Comparison of ENCODE assay signal across 8 cellular contexts in the genomic region with DNA sequence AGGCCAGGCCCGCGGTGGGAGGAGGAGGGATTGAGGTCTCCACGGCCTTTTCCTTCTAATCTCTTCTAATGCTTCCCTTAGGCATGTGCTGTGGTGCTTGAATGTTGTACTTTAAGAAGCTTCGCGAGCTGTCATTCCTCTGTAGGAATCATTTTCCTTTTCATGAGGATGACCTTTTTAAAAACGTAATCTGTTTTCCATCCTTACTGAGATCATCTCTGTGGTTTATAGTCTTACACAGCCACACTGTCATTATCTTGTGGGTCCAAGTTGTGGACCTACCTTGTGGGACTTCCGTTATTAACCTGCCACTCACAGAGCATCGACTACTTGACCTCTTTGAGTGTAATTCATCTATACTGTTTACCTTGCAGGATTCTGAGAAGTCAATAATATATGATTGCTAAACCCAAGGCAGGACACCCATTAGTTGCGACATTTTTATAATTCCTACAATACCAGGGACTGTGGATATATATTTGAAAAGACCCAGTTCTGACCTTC. TPM values are rescaled to one million over a fixed set of nuclear protein-coding genes. Genes with fewer than 3 reads are reported as not detected.
DNase-seq lines count a peak whose midpoint lies in the region; ATAC-seq and TF ChIP-seq lines count a peak whose summit lies in the region.

No MANE protein-coding gene starts in this region.

- H3K9me3 Mint-ChIP-seq in progenitor cell of endocrine pancreas (ENCODE audit: low read depth) = no peaks in the 10 kb centered on the region

- H3K4me3 Mint-ChIP-seq in progenitor cell of endocrine pancreas (ENCODE audit: low read depth) = peak overlapping the region; percentile 85

- H3K27ac Mint-ChIP-seq in progenitor cell of endocrine pancreas = peak overlapping the region; percentile 14

- H3K36me3 ChIP-seq in DOHH2 (ENCODE audit: control insufficient read depth, low read length) (peaks cover 48% of the 10 kb centered on the region), PC-3 (ENCODE audit: low read depth, low read length) (no peaks in the 10 kb centered on the region), esophagus muscularis mucosa (peaks cover 0 to 15% (median 6%) of the 10 kb centered on the region in 4 donors)

- H2AFZ ChIP-seq in PC-3 (ENCODE audit: low read length) = peak overlapping the region; percentile 95

- DNase-seq in PC-3 (no peak), esophagus muscularis mucosa (ENCODE audit: extremely low spot score) (no peak), progenitor cell of endocrine pancreas (ENCODE audit: low spot score, unreplicated experiment) (no peak), NCI-H146 (lab: John Stamatoyannopoulos, UW) (no peak), NCI-H69 (lab: John Stamatoyannopoulos, UW) (no peak)

- H3K79me2 ChIP-seq in DOHH2 (ENCODE audit: control insufficient read depth, low read length) = peaks cover 72% of the 10 kb centered on the region
- H3K79me2 ChIP-seq in PC-3 (ENCODE audit: low read length) = no peaks in the 10 kb centered on the region

- H3K4me1 Mint-ChIP-seq in progenitor cell of endocrine pancreas (ENCODE audit: low read depth) = peaks cover 16% of the 10 kb centered on the region

- 13% methylated on average over 9 of the region's 9 CpGs for WGBS in esophagus muscularis mucosa

- H3K4me3 ChIP-seq in DOHH2 (ENCODE audit: low read length) = peak overlapping the region; percentile 88
- peak overlapping the region; percentile 91 for H3K4me3 ChIP-seq in PC-3 (ENCODE audit: low read length)
- H3K4me3 ChIP-seq in esophagus muscularis mucosa = peak overlapping the region; percentile 80 to 97 (median 90)

- BruUV-seq in PC-3 (replicated peaks; lab: Mats Ljungman, UMichigan) = TSS peak; percentile 45

- TF ChIP-seq CTCF in DOHH2 (IDR thresholded peaks at IDR 0.05; ENCODE audit: low read depth, low read length, poor library complexity, severe bottlenecking) (no peak), PC-3 (conservative IDR thresholded peaks at IDR 0.05; ENCODE audit: low read depth, low read length) (no peak), esophagus muscularis mucosa (IDR thresholded peaks at IDR 0.05) (no peak), progenitor cell of endocrine pancreas (IDR thresholded peaks at IDR 0.05; ENCODE audit: unreplicated experiment) (no peak)

- no peak for ATAC-seq in PC-3
- no peak for ATAC-seq in HG03342 (IDR thresholded peaks at IDR 0.05; ENCODE audit: unreplicated experiment)
- ATAC-seq in GM18502 (IDR thresholded peaks at IDR 0.05; ENCODE audit: poor library complexity, unreplicated experiment) = no peak

- peaks cover 16% of the 10 kb centered on the region for H3K27me3 Mint-ChIP-seq in progenitor cell of endocrine pancreas

- H3F3A ChIP-seq in DOHH2 (ENCODE audit: control insufficient read depth, insufficient read depth) (peaks cover 3% of the 10 kb centered on the region), PC-3 (ENCODE audit: low read length, unreplicated experiment) (no peaks in the 10 kb centered on the region)

- intact Hi-C loops in PC-3 (cut with micrococcal nuclease) = loop anchor here (2.0 to 5.0 kb wide), 3 partner anchors 79 to 969 kb away; no protein-coding TSS in a partner anchor
- intact Hi-C loops in esophagus muscularis mucosa (cut with DNase I) = no loop called here

- POLR2A ChIA-PET in PC-3 (lab: Charles Lee; ENCODE audit: unreplicated experiment) = no interaction called here

- H3K9ac ChIP-seq in PC-3 (ENCODE audit: low read length) = 0 out of 2 replicates have a peak overlapping the region, but pooled peaks have one; percentile 29

- no peak for TF ChIP-seq POLR2A in esophagus muscularis mucosa (IDR thresholded peaks at IDR 0.05; ENCODE audit: low read depth)

- H3K36me3 Mint-ChIP-seq in progenitor cell of endocrine pancreas (ENCODE audit: insufficient read depth) = peaks cover 5% of the 10 kb centered on the region

- H4K20me1 ChIP-seq in DOHH2 (ENCODE audit: control insufficient read depth, insufficient read depth, low read depth, low read length) (no peaks in the 10 kb centered on the region), PC-3 (ENCODE audit: low read length) (no peaks in the 10 kb centered on the region)

- H3K4me2 ChIP-seq in DOHH2 (ENCODE audit: low read length) (peak overlapping the region; percentile 83), PC-3 (ENCODE audit: low read length) (peak overlapping the region; percentile 89)

- H3K27me3 ChIP-seq in DOHH2 (ENCODE audit: control insufficient read depth, low read length) (no peaks in the 10 kb centered on the region), PC-3 (ENCODE audit: low read length) (no peaks in the 10 kb centered on the region), esophagus muscularis mucosa (no peaks in the 10 kb centered on the region)

- H3K4me1 ChIP-seq in DOHH2 (ENCODE audit: control insufficient read depth, low read length) (peaks cover 36% of the 10 kb centered on the region), PC-3 (ENCODE audit: insufficient read depth, low read length) (peaks cover 27% of the 10 kb centered on the region), esophagus muscularis mucosa (peaks cover 10 to 39% (median 28%) of the 10 kb centered on the region in 4 donors)

- no peak for TF ChIP-seq EP300 in esophagus muscularis mucosa (IDR thresholded peaks at IDR 0.05)

- no peaks in the 10 kb centered on the region for H3K9me3 ChIP-seq in DOHH2 (ENCODE audit: control insufficient read depth, insufficient read depth, low read length)
- no peaks in the 10 kb centered on the region for H3K9me3 ChIP-seq in PC-3 (ENCODE audit: low read length)
- no peaks in the 10 kb centered on the region for H3K9me3 ChIP-seq in esophagus muscularis mucosa

- CTCF ChIA-PET in PC-3 (lab: Charles Lee) = no interaction called here

- H3K9me2 ChIP-seq in DOHH2 (replicated peaks; ENCODE audit: control insufficient read depth, low read length) (no peaks in the 10 kb centered on the region), PC-3 (replicated peaks; ENCODE audit: low read length) (no peaks in the 10 kb centered on the region)

- H3K27ac ChIP-seq in DOHH2 (ENCODE audit: low read depth, low read length) (peak overlapping the region; percentile 24), PC-3 (ENCODE audit: low read length) (no peak overlapping the region), esophagus muscularis mucosa (replicated peaks in 1 of 4) (peak overlapping the region; percentile 90 to 94 (median 94))

RNA-seq across cellular contexts. Expression of a gene that starts 0.7 kb away (rescaled TPM):
- total RNA-seq in PC-3 (2014; rRNA removed) (3.8 and 13.6 TPM in 2 replicates), esophagus muscularis mucosa (10 to 100 TPM; 13.3 to 26.2 (median 21.3) TPM), progenitor cell of endocrine pancreas (31.9 TPM in 2 replicates)

RNA-seq across cellular contexts. Expression of a gene that starts 0.9 kb away (rescaled TPM):
- total RNA-seq in PC-3 (2014; rRNA removed) (0.66 and 1.2 TPM in 2 replicates), esophagus muscularis mucosa (10 to 100 TPM in 1 of 4 donors, 1 to 10 TPM in 3; 7.0 to 10.4 (median 7.8) TPM), progenitor cell of endocrine pancreas (6.7 and 10.3 TPM in 2 replicates)

RNA-seq across cellular contexts. Expression of a gene that starts 34.2 kb away (rescaled TPM):
- 0.07 TPM in 1 of 2 replicates, not detected in the other for total RNA-seq in PC-3 (2014; rRNA removed)
- total RNA-seq in esophagus muscularis mucosa = 1 to 10 TPM in 2 of 4 donors, under 1 TPM in 2; 0.13 to 2.1 (median 0.74) TPM
- total RNA-seq in progenitor cell of endocrine pancreas = 0.17 and 0.93 TPM in 2 replicates
